1 cellular context compared by ENCODE assay signal in the genomic region with DNA sequence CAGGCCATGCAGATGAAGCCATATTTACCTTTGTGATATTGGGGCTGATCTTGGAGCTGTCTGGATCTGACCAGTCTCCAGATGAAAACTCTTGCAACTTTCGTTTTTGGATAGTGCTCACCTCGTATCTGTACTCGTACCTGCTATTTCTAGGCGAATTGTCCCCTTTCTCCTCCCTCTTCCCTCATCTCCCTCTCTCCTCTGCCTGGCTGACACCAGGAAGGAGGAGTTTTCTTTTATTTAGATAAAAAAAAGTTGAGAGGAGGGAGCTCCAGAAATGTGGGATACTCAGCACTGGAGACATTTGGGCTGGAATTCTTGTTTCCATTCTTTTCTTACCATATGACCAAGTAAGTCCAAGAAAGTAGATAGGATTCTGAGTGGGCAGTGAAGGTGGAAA.
TF ChIP-seq lines count a peak whose summit lies in the region.

No MANE protein-coding gene starts in this region.

TF ChIP-seq in SK-N-SH, 30 proteins besides CTCF, POLR2A, EP300 and RAD21 (continued from another document):
- TF ChIP-seq, protein P1, sequence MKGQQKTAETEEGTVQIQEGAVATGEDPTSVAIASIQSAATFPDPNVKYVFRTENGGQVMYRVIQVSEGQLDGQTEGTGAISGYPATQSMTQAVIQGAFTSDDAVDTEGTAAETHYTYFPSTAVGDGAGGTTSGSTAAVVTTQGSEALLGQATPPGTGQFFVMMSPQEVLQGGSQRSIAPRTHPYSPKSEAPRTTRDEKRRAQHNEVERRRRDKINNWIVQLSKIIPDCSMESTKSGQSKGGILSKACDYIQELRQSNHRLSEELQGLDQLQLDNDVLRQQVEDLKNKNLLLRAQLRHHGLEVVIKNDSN (IDR thresholded peaks at IDR 0.05; ENCODE audit: borderline replicate concordance, low read depth), result no peak
- TF ChIP-seq SMC3 (IDR thresholded peaks at IDR 0.05; ENCODE audit: low read depth, low read length), result no peak
